Comparison of ENCODE assay signal across 8 cellular contexts in the genomic region with DNA sequence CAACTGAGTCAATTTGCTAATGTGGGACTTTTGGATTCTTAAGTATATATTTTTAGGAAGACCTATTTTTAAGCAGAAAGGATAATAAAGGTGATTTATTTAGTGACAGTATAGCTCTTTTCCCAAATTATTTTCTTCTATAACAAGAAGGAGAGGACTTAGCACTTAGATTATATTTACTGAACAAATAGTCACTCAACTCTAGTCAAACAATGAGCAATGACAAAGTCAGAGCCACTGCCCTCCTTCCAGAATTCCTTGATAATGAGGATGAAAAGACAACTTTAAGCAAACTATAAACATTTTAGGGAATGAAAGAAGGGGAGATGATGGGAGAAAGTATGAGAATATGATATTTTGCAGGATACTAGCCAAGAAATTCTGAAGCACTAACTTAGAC.
"Had no signal": no experiment of that assay in that cellular context is flagged by ENCODE, and none has a peak within 500 bp of the region (broad histone marks: within the 10 kb centered on the region; RNA-seq: fewer than 3 reads in every experiment).

No MANE protein-coding gene starts in this region.

- FAIRE-seq: G401.6, GM12878, GM12891, GM12892, GM18507, GM19239 had no signal

- H3K4me3 ChIP-seq: GM12878 had no signal

- ATAC-seq: GM12878 had no signal

- DNase-seq: GDM1, GF-D8 had no signal
